Comparison of ENCODE assay signal across 8 cellular contexts in genomic region chr6:37565267-37566208, GRCh38.
DNase-seq lines count a peak whose midpoint lies in the region; ATAC-seq, FAIRE-seq and TF ChIP-seq lines count a peak whose summit lies in the region.

No MANE protein-coding gene starts in this region.

- no peaks in the 10 kb centered on the region for H3K9me3 Mint-ChIP-seq in memory B cell

- ATAC-seq in DND-41 (ENCODE audit: insufficient read depth, low read depth): no peak
- ATAC-seq in K562: peak; percentile 34; the same call in 2 of the 3 replicates
- ATAC-seq in memory B cell (ENCODE audit: low read depth): no peak

- CTCF ChIA-PET in K562 (lab: Yijun Ruan, JAX; ENCODE audit: low intra/inter-chr PET ratio): interaction anchor here (1.0 to 2.7 kb wide), 7 partner anchors 27 to 547 kb away, joined by 4 to 23 read pairs (median 7); no protein-coding TSS in a partner anchor

- BruUV-seq in K562 (replicated peaks; lab: Mats Ljungman, UMichigan): no TSS peak

- H3K27me3 ChIP-seq in DND-41 (ENCODE audit: insufficient read depth, low read length, poor library complexity): peaks cover 33% of the 10 kb centered on the region
- H3K27me3 ChIP-seq in K562 (ENCODE audit: control insufficient read depth in 2 of 2, insufficient read depth in 2 of 2, low read length in 2 of 2): peaks cover 43 to 86% of the 10 kb centered on the region in 2 experiments

- H3K4me2 ChIP-seq in DND-41 (ENCODE audit: insufficient read depth, low read length) (peak overlapping the region; percentile 50; the same call in 1 of the 2 replicates), K562 (ENCODE audit: insufficient read depth, low read length) (peak overlapping the region; percentile 51)

- no peaks in the 10 kb centered on the region for H3K79me2 ChIP-seq in DND-41 (ENCODE audit: insufficient read depth, low read length)
- no peaks in the 10 kb centered on the region for H3K79me2 ChIP-seq in K562 (ENCODE audit: control insufficient read depth, insufficient read depth, low read length)

- peak overlapping the region; percentile 71 for H3K4me3 Mint-ChIP-seq in memory B cell

- H2AFZ ChIP-seq in DND-41 (ENCODE audit: low read depth, low read length) (no peak overlapping the region), K562 (ENCODE audit: low read depth, low read length) (peak overlapping the region; percentile 24; the same call in 1 of the 2 replicates)

- H3K9ac ChIP-seq in DND-41 (ENCODE audit: low read depth, low read length): no peak overlapping the region
- no peak overlapping the region for H3K9ac ChIP-seq in K562 (ENCODE audit: insufficient read depth in 1 of 2, low read depth in 2 of 2, low read length in 2 of 2)

- FAIRE-seq in K562 (lab: Jason Lieb, UNC): no peak

- no peaks in the 10 kb centered on the region for H3K36me3 ChIP-seq in DND-41 (ENCODE audit: insufficient read depth, low read length)
- H3K36me3 ChIP-seq in K562 (ENCODE audit: control insufficient read depth, insufficient read depth, low read length): no peaks in the 10 kb centered on the region

- intact Hi-C loops in K562 (cut with micrococcal nuclease): loop anchor here (1.0 to 2.0 kb wide), 5 partner anchors 27 to 241 kb away; no protein-coding TSS in a partner anchor

- no peaks in the 10 kb centered on the region for H3K9me1 ChIP-seq in K562 (ENCODE audit: control insufficient read depth, insufficient read depth, low read length)

- POLR2A ChIA-PET in K562 (lab: Yijun Ruan, JAX): interaction anchor here (0.5 to 2.8 kb wide), 8 partner anchors 11 to 1523 kb away, joined by 3 to 14 read pairs (median 4); no protein-coding TSS in a partner anchor

- H3K4me3 ChIP-seq in DND-41 (ENCODE audit: low read depth in 1 of 2, low read length in 2 of 2): no peak overlapping the region
- no peak overlapping the region for H3K4me3 ChIP-seq in K562

- DNase-seq in DND-41 (no peak), NCI-H2081 (lab: John Stamatoyannopoulos, UW) (peak; percentile 61 to 73), K562 (ENCODE audit: extremely low read depth in 1 of 4, low spot score in 3 of 4) (peak in 1 of 4 experiments; percentile 35), memory B cell (ENCODE audit: low spot score in 2 of 2) (no peak), SW 1271 (lab: John Stamatoyannopoulos, UW) (no peak), erythroblast (lab: John Stamatoyannopoulos, UW) (no peak), cortex of kidney (lab: John Stamatoyannopoulos, UW) (no peak)
- DNase-seq in central memory CD4-positive, alpha-beta T cell: no peak

- H3K27ac ChIP-seq in DND-41 (ENCODE audit: low read length) (no peak overlapping the region), K562 (ENCODE audit: extremely low read depth, low read depth, low read length) (no peak overlapping the region)

- no peak for TF ChIP-seq RAD21 in K562 (CRISPR knock-in tag; conservative IDR thresholded peaks at IDR 0.05 in 1 of 2, IDR thresholded peaks at IDR 0.05 in 1 of 2)

- peaks cover 47% of the 10 kb centered on the region for H3K4me1 Mint-ChIP-seq in memory B cell

- no peaks in the 10 kb centered on the region for H3K9me3 ChIP-seq in DND-41 (ENCODE audit: insufficient read depth, low read length, severe bottlenecking)
- peaks cover 3% of the 10 kb centered on the region; the same call in 1 of the 2 replicates for H3K9me3 ChIP-seq in K562 (replicated peaks; ENCODE audit: control insufficient read depth, insufficient read depth, low read depth, low read length)

- in situ Hi-C loops in K562 (cut with MboI): loop anchor here (10.0 kb wide), 1 partner anchor 181 kb away; no protein-coding TSS in a partner anchor

- H3K27ac Mint-ChIP-seq in memory B cell: peak overlapping the region; percentile 96

- H3K27me3 Mint-ChIP-seq in memory B cell: no peaks in the 10 kb centered on the region

- no peak for TF ChIP-seq CTCF in DND-41 (IDR thresholded peaks at IDR 0.05; ENCODE audit: borderline replicate concordance, extremely low read depth, low read length, poor library complexity, severe bottlenecking)
- TF ChIP-seq CTCF in K562 (IDR thresholded peaks at IDR 0.05 in 2 of 3, conservative IDR thresholded peaks at IDR 0.05 in 1 of 3; ENCODE audit: insufficient read depth in 2 of 3, low read depth in 1 of 3, low read length in 3 of 3): 0 out of 6 replicates have a peak, but pooled peaks of 2 of the 3 experiments have one; percentile 6 to 10

- H4K20me1 ChIP-seq in DND-41 (ENCODE audit: insufficient read depth, low read length): peaks cover 2% of the 10 kb centered on the region; the same call in 1 of the 2 replicates
- H4K20me1 ChIP-seq in K562 (replicated peaks; ENCODE audit: control insufficient read depth, insufficient read depth, low read length): peaks cover 3% of the 10 kb centered on the region; the same call in 1 of the 2 replicates

- H3K36me3 Mint-ChIP-seq in memory B cell: no peaks in the 10 kb centered on the region

- peaks cover 6% of the 10 kb centered on the region; the same call in 1 of the 2 replicates for H3K4me1 ChIP-seq in DND-41 (ENCODE audit: insufficient read depth, low read length)
- H3K4me1 ChIP-seq in K562 (replicated peaks in 1 of 2; ENCODE audit: control insufficient read depth in 2 of 2, insufficient read depth in 2 of 2, low read length in 2 of 2): peaks cover 0 to 12% of the 10 kb centered on the region in 2 experiments; a peak in 3 of 5 replicates

- TF ChIP-seq POLR2A in K562 (conservative IDR thresholded peaks at IDR 0.05) (no peak), erythroblast (IDR thresholded peaks at IDR 0.05; ENCODE audit: low read length) (no peak)

- no peak for TF ChIP-seq EP300 in K562 (IDR thresholded peaks at IDR 0.05; ENCODE audit: low read length)

- 6% methylated on average over 20 of the region's 21 CpGs for whole genome bisulfite sequencing in K562 (ENCODE audit: insufficient coverage, low coverage, missing lambda C conversion rate)

TF ChIP-seq in K562, 482 proteins besides CTCF, POLR2A, EP300 and RAD21:
- TF ChIP-seq TFAP4 (CRISPR knock-in tag; IDR thresholded peaks at IDR 0.05; ENCODE audit: borderline replicate concordance) (0 out of 2 replicates have a peak, but pooled peaks have one; percentile 7), TFAM (CRISPR knock-in tag; conservative IDR thresholded peaks at IDR 0.05) (no peak)

Comparison
In these comparisons a context has a peak if more than half of its experiments do, and no peak if none do; other contexts are left out.
1. DNase-seq: peak in NCI-H2081 (2 of 2); none in DND-41 (single experiment), memory B cell (0 of 2), SW 1271 (0 of 2), erythroblast (0 of 2), cortex of kidney (single experiment) and central memory CD4-positive, alpha-beta T cell (single experiment).